ENCODE assay signal across 2 cellular contexts in the genomic region with DNA sequence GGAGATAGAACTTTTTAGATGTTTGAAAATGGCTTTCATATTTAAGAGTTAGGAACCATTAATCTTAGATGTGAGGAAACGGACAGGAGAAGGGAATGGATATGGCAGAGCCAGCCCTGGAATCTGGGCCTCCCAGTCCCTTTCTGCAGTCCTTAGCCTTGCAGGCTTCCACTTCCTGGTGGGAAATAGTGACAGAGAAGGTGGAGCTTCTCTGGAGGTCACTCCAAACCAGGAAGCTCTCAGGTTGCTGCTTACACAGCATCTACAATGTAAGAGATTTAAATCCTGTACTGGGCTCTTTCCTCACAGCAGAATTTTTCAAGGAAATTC.
TF ChIP-seq lines count a peak whose summit lies in the region.

No MANE protein-coding gene starts in this region.

TF ChIP-seq in GM23338, 12 proteins besides CTCF, POLR2A, EP300 and RAD21:
- no peak for TF ChIP-seq CREB1 (CRISPR knock-in tag; IDR thresholded peaks at IDR 0.05; ENCODE audit: low read depth)
- no peak for TF ChIP-seq JUNB (IDR thresholded peaks at IDR 0.05; ENCODE audit: unreplicated experiment)
- TF ChIP-seq EZH2 (IDR thresholded peaks at IDR 0.05; ENCODE audit: low read depth, unreplicated experiment) = no peak
- TF ChIP-seq ZNF114 (CRISPR knock-in tag; IDR thresholded peaks at IDR 0.05) = no peak
- no peak for TF ChIP-seq NANOG (IDR thresholded peaks at IDR 0.05; ENCODE audit: borderline replicate concordance)
TF ChIP-seq in GM23338: peak in this region for 0.

TF ChIP-seq in HepG2, 621 proteins besides CTCF, POLR2A, EP300 and RAD21:
- TF ChIP-seq GABPA (IDR thresholded peaks at IDR 0.05; ENCODE audit: low read depth, low read length) (no peak), GABPA (CRISPR knock-in tag; IDR thresholded peaks at IDR 0.05; ENCODE audit: low read depth) (peak; percentile 52; the same call in 1 of the 2 replicates), STAG1 (CRISPR knock-in tag; IDR thresholded peaks at IDR 0.05) (no peak), SRSF1 (optimal IDR thresholded peaks at IDR 0.05; ENCODE audit: low read depth, low read length) (no peak), ELF1 (CRISPR knock-in tag; IDR thresholded peaks at IDR 0.05) (peak; percentile 62; the same call in 1 of the 2 replicates), ZSCAN12 (CRISPR knock-in tag; IDR thresholded peaks at IDR 0.05) (no peak), SRY (CRISPR knock-in tag; IDR thresholded peaks at IDR 0.05) (no peak), GZF1 (CRISPR knock-in tag; IDR thresholded peaks at IDR 0.05) (no peak), ELF3 (CRISPR knock-in tag; IDR thresholded peaks at IDR 0.05) (peak; percentile 34; the same call in 1 of the 2 replicates), ELF4 (CRISPR knock-in tag; IDR thresholded peaks at IDR 0.05; ENCODE audit: borderline replicate concordance) (peak; percentile 84; the same call in 1 of the 2 replicates)
- TF ChIP-seq, protein P1, sequence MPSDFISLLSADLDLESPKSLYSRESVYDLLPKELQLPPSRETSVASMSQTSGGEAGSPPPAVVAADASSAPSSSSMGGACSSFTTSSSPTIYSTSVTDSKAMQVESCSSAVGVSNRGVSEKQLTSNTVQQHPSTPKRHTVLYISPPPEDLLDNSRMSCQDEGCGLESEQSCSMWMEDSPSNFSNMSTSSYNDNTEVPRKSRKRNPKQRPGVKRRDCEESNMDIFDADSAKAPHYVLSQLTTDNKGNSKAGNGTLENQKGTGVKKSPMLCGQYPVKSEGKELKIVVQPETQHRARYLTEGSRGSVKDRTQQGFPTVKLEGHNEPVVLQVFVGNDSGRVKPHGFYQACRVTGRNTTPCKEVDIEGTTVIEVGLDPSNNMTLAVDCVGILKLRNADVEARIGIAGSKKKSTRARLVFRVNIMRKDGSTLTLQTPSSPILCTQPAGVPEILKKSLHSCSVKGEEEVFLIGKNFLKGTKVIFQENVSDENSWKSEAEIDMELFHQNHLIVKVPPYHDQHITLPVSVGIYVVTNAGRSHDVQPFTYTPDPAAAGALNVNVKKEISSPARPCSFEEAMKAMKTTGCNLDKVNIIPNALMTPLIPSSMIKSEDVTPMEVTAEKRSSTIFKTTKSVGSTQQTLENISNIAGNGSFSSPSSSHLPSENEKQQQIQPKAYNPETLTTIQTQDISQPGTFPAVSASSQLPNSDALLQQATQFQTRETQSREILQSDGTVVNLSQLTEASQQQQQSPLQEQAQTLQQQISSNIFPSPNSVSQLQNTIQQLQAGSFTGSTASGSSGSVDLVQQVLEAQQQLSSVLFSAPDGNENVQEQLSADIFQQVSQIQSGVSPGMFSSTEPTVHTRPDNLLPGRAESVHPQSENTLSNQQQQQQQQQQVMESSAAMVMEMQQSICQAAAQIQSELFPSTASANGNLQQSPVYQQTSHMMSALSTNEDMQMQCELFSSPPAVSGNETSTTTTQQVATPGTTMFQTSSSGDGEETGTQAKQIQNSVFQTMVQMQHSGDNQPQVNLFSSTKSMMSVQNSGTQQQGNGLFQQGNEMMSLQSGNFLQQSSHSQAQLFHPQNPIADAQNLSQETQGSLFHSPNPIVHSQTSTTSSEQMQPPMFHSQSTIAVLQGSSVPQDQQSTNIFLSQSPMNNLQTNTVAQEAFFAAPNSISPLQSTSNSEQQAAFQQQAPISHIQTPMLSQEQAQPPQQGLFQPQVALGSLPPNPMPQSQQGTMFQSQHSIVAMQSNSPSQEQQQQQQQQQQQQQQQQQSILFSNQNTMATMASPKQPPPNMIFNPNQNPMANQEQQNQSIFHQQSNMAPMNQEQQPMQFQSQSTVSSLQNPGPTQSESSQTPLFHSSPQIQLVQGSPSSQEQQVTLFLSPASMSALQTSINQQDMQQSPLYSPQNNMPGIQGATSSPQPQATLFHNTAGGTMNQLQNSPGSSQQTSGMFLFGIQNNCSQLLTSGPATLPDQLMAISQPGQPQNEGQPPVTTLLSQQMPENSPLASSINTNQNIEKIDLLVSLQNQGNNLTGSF (CRISPR knock-in tag; IDR thresholded peaks at IDR 0.05) = no peak
- TF ChIP-seq, protein P2, sequence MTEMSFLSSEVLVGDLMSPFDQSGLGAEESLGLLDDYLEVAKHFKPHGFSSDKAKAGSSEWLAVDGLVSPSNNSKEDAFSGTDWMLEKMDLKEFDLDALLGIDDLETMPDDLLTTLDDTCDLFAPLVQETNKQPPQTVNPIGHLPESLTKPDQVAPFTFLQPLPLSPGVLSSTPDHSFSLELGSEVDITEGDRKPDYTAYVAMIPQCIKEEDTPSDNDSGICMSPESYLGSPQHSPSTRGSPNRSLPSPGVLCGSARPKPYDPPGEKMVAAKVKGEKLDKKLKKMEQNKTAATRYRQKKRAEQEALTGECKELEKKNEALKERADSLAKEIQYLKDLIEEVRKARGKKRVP (CRISPR knock-in tag; IDR thresholded peaks at IDR 0.05) = no peak
- TF ChIP-seq, protein P3, sequence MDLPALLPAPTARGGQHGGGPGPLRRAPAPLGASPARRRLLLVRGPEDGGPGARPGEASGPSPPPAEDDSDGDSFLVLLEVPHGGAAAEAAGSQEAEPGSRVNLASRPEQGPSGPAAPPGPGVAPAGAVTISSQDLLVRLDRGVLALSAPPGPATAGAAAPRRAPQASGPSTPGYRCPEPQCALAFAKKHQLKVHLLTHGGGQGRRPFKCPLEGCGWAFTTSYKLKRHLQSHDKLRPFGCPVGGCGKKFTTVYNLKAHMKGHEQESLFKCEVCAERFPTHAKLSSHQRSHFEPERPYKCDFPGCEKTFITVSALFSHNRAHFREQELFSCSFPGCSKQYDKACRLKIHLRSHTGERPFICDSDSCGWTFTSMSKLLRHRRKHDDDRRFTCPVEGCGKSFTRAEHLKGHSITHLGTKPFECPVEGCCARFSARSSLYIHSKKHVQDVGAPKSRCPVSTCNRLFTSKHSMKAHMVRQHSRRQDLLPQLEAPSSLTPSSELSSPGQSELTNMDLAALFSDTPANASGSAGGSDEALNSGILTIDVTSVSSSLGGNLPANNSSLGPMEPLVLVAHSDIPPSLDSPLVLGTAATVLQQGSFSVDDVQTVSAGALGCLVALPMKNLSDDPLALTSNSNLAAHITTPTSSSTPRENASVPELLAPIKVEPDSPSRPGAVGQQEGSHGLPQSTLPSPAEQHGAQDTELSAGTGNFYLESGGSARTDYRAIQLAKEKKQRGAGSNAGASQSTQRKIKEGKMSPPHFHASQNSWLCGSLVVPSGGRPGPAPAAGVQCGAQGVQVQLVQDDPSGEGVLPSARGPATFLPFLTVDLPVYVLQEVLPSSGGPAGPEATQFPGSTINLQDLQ (CRISPR knock-in tag; IDR thresholded peaks at IDR 0.05) = no peak
- TF ChIP-seq, protein P4, sequence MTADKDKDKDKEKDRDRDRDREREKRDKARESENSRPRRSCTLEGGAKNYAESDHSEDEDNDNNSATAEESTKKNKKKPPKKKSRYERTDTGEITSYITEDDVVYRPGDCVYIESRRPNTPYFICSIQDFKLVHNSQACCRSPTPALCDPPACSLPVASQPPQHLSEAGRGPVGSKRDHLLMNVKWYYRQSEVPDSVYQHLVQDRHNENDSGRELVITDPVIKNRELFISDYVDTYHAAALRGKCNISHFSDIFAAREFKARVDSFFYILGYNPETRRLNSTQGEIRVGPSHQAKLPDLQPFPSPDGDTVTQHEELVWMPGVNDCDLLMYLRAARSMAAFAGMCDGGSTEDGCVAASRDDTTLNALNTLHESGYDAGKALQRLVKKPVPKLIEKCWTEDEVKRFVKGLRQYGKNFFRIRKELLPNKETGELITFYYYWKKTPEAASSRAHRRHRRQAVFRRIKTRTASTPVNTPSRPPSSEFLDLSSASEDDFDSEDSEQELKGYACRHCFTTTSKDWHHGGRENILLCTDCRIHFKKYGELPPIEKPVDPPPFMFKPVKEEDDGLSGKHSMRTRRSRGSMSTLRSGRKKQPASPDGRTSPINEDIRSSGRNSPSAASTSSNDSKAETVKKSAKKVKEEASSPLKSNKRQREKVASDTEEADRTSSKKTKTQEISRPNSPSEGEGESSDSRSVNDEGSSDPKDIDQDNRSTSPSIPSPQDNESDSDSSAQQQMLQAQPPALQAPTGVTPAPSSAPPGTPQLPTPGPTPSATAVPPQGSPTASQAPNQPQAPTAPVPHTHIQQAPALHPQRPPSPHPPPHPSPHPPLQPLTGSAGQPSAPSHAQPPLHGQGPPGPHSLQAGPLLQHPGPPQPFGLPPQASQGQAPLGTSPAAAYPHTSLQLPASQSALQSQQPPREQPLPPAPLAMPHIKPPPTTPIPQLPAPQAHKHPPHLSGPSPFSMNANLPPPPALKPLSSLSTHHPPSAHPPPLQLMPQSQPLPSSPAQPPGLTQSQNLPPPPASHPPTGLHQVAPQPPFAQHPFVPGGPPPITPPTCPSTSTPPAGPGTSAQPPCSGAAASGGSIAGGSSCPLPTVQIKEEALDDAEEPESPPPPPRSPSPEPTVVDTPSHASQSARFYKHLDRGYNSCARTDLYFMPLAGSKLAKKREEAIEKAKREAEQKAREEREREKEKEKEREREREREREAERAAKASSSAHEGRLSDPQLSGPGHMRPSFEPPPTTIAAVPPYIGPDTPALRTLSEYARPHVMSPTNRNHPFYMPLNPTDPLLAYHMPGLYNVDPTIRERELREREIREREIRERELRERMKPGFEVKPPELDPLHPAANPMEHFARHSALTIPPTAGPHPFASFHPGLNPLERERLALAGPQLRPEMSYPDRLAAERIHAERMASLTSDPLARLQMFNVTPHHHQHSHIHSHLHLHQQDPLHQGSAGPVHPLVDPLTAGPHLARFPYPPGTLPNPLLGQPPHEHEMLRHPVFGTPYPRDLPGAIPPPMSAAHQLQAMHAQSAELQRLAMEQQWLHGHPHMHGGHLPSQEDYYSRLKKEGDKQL (CRISPR knock-in tag; IDR thresholded peaks at IDR 0.05; ENCODE audit: low read depth) = no peak
- TF ChIP-seq, protein P5, sequence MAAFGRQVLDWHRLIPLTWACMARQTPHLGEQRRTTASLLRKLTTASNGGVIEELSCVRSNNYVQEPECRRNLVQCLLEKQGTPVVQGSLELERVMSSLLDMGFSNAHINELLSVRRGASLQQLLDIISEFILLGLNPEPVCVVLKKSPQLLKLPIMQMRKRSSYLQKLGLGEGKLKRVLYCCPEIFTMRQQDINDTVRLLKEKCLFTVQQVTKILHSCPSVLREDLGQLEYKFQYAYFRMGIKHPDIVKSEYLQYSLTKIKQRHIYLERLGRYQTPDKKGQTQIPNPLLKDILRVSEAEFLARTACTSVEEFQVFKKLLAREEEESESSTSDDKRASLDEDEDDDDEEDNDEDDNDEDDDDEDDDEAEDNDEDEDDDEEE (CRISPR knock-in tag; IDR thresholded peaks at IDR 0.05) = no peak
